In genomic region chr2:132475615-132476014, GRCh38 we compare ENCODE assay signal across 31 cellular contexts. TPM values are rescaled to one million over a fixed set of nuclear protein-coding genes. Genes with fewer than 3 reads are reported as not detected.
"Had no signal": no experiment of that assay in that cellular context is flagged by ENCODE, and none has a peak within 500 bp of the region (broad histone marks: within the 10 kb centered on the region; RNA-seq: fewer than 3 reads in every experiment).

No MANE protein-coding gene starts in this region.

- H3K36me3 ChIP-seq: SJSA1 had no signal

- H3K27ac ChIP-seq: PC-9, SJSA1 had no signal

- H3K27me3 ChIP-seq: SJSA1 had no signal

- ATAC-seq: Panc1 had no signal

- DNase-seq: NCI-H1048, NCI-H1092 treated with DMSO at 0.1 percent for 48 hours, NCI-H1105 treated with DMSO at 0.1 percent for 48 hours, NCI-H1417, NCI-H1436, NCI-H146, NCI-H1694, NCI-H187, NCI-H1930, NCI-H2029 treated with DMSO at 0.1 percent for 48 hours, NCI-H2081 treated with DMSO at 0.1 percent for 48 hours, NCI-H2107, NCI-H2171, NCI-H226, NCI-H446 treated with DMSO at 0.1 percent for 48 hours, NCI-H510A, NCI-H524, NCI-H526, NCI-H69, NCI-H748 treated with DMSO at 0.1 percent for 48 hours, NCI-H82, PC-9, Right ventricle myocardium superior, RPMI8226, SHP77 treated with DMSO at 0.1 percent for 48 hours, SK-N-SH, SW 1271, T-helper 1 cell had no signal

- H3K4me3 ChIP-seq: PC-9, SJSA1 had no signal

- H2AFZ ChIP-seq: PC-9 had no signal

- H3K4me2 ChIP-seq: PC-9, SK-N-SH had no signal

- H3K9ac ChIP-seq: SK-N-SH had no signal

- H3K9me3 ChIP-seq: SJSA1, SK-N-SH had no signal

- FAIRE-seq: RCC 7860 had no signal

- H3K9me2 ChIP-seq: SK-N-SH had no signal

RNA-seq across cellular contexts. Expression of gene GPR39, which starts 59.0 kb away (rescaled TPM):
- total RNA-seq: Right ventricle myocardium superior had no signal
